8 cellular contexts compared by ENCODE assay signal in the genomic region with DNA sequence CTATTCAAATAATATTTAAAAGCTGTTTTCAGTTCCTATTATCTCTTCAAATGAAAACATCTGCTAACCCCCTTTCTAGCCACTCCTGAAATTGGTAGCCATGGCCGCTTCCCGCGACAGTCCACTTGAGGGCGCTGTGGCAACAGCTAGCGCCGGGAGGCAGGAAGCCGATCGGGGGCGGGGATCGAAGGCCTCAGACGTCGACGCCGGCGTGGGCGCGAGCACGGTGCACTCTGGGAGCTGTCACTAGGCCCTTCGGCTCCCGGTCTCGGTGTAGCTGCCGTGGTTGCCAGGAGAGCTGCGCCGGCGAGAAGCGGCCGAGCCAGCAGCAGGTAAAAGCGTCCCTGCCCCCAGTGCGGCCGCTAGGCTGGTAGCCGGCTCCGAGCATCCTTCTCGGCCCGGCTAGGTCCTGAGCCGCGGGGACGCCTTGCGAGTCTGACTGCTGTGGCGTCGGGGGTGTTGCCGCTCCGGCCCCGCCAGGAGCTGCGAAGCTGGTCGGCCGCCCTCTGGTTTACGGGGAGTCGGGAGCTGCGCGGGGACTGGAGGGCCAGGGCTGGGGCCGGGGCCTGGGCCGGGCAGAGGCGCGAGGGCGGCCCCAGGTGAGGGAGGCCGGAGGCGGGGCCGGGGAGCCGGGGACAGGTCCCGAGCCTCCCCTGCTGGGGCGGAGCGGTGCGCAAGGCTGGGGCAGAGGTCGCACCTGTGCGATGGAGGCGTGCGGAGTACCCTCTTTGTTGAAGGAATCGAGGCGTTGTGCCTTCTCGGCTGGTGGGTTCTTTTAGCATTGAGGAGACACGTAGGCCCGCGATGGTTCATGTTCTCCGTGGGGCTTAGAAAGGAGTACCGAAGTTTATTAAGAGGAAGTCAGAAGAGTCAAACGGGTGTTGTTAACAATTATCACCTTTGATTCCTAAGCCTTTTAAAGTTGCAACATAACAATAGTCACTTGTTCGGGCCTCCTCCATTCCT. TPM values are rescaled to one million over a fixed set of nuclear protein-coding genes. Genes with fewer than 3 reads are reported as not detected.
DNase-seq lines count a peak whose midpoint lies in the region; ATAC-seq and TF ChIP-seq lines count a peak whose summit lies in the region.

Gene DOP1A, plus strand, starts transcription at position 224 of the 966 bp plus-strand sequence. CDS start 29,307 bp downstream, outside the sequence.

- TF ChIP-seq CTCF in GM12864 (IDR thresholded peaks at IDR 0.05; ENCODE audit: low read depth, low read length, missing control alignments) (peak; percentile 82), omental fat pad (IDR thresholded peaks at IDR 0.05) (peak in 2 of 3 donors; percentile 56 to 77), testis (IDR thresholded peaks at IDR 0.05) (peak; percentile 96 to 98 (median 97))

- H3K4me1 ChIP-seq in testis = peaks cover 9% of the 10 kb centered on the region

- WGBS in testis, 2 donors = 0% methylated on average over 29 to 76 of the region's 77 CpGs

- no peaks in the 10 kb centered on the region for H3K27me3 Mint-ChIP-seq in activated naive CD8-positive, alpha-beta T cell

- DNase-seq in GM12864 (ENCODE audit: low read depth) (peak; percentile 90), NCI-H1092 treated with DMSO at 0.1 percent for 48 hours (lab: John Stamatoyannopoulos, UW) (peak; percentile 89), SKM-1 (lab: John Stamatoyannopoulos, UW; ENCODE audit: unreplicated experiment) (peak; percentile 93), glomerular endothelial cell (ENCODE audit: extremely low read depth, low read depth, low spot score) (no peak), omental fat pad (ENCODE audit: low spot score) (peak; percentile 93), testis (peak; percentile 98)

- H3K27ac ChIP-seq in testis = peak within 1 kb of the TSS; percentile 90 to 92

- ATAC-seq in HG02623 (IDR thresholded peaks at IDR 0.05; ENCODE audit: unreplicated experiment) (peak; percentile 83), omental fat pad (ENCODE audit: low FRiP score) (peak; percentile 96)

- intact Hi-C loops in testis (cut with DNase I; ENCODE audit: low total_unique reads) = loop anchor here (10.0 kb wide), 1 partner anchor 127 kb away; the partner anchor contains the start of genes PGM3 and RWDD2A

- peak within 1 kb of the TSS; percentile 92 for H3K4me3 Mint-ChIP-seq in activated naive CD8-positive, alpha-beta T cell

- H3K36me3 Mint-ChIP-seq in activated naive CD8-positive, alpha-beta T cell = no peaks in the 10 kb centered on the region

- no peak for TF ChIP-seq POLR2A in testis (IDR thresholded peaks at IDR 0.05)

- peaks cover 50% of the 10 kb centered on the region for H3K4me1 Mint-ChIP-seq in activated naive CD8-positive, alpha-beta T cell (ENCODE audit: low read depth)

- no peaks in the 10 kb centered on the region for H3K9me3 Mint-ChIP-seq in activated naive CD8-positive, alpha-beta T cell (ENCODE audit: low read depth)

- no peaks in the 10 kb centered on the region for H3K36me3 ChIP-seq in testis (ENCODE audit: low read depth, missing control alignments)

- H3K27ac Mint-ChIP-seq in activated naive CD8-positive, alpha-beta T cell = peak within 1 kb of the TSS; percentile 72

- no peaks in the 10 kb centered on the region for H3K27me3 ChIP-seq in testis

- H3K4me3 ChIP-seq in GM12864 (ENCODE audit: low read depth, low read length) (peak within 1 kb of the TSS; percentile 96), testis (peak within 1 kb of the TSS; percentile 84 to 99)

- H3K9me3 ChIP-seq in testis = no peaks in the 10 kb centered on the region

RNA-seq across cellular contexts. Expression of gene DOP1A, which starts in this region (rescaled TPM):
- 7.6 and 11.5 TPM in 2 replicates for total RNA-seq in glomerular endothelial cell
- total RNA-seq in omental fat pad = 10 to 100 TPM; 20.2 to 33.4 (median 22.4) TPM
- 10 to 100 TPM; 68.7 to 72.7 TPM for total RNA-seq in testis
- polyA plus RNA-seq in testis (ENCODE audit: insufficient read depth, low read depth, low replicate concordance) = 31.4 TPM
